ENCODE assay signal across 14 cellular contexts in the genomic region with DNA sequence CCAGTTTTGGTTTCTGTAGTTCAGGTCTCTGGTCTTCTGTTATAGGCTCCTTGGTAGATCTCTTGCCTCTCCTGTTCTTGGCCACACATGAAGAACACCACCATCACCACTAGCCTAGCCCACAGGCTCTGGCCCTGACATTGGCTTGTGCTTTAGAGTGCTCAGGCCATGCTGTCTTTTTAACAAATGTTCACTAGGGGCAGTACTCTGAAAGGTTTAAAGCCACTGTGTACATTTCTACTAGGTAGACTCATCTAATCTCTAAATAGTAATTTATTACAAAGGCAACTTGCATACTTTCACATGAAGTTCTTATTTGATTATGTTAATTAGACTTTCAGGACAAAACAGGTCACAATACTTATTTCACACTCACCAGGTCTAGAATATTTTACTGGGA. TPM values are rescaled to one million over a fixed set of nuclear protein-coding genes. Genes with fewer than 3 reads are reported as not detected.
DNase-seq lines count a peak whose midpoint lies in the region; ATAC-seq, FAIRE-seq and TF ChIP-seq lines count a peak whose summit lies in the region.
"Had no signal": no experiment of that assay in that cellular context is flagged by ENCODE, and none has a peak within 500 bp of the region (broad histone marks: within the 10 kb centered on the region; RNA-seq: fewer than 3 reads in every experiment).

No MANE protein-coding gene starts in this region.

- no peak overlapping the region for H3K9ac ChIP-seq in HepG2 (ENCODE audit: insufficient read depth, low read depth, low read length)

- CTCF ChIA-PET in HepG2 (lab: Yijun Ruan, JAX; ENCODE audit: low intra/inter-chr PET ratio, low total read pairs): no interaction called here

- H3K4me1 ChIP-seq in HepG2 (ENCODE audit: insufficient read depth, low read length) (no peaks in the 10 kb centered on the region), testis (peaks cover 3% of the 10 kb centered on the region)

- H3K4me3 ChIP-seq in GM06990 (replicated peaks; ENCODE audit: low read depth, low read length) (no peak overlapping the region), HepG2 (replicated peaks in 1 of 3; ENCODE audit: insufficient read depth in 1 of 3, low read depth in 2 of 3, low read length in 3 of 3) (no peak overlapping the region), testis (no peak overlapping the region)

- POLR2A ChIA-PET in HepG2 (lab: Yijun Ruan, JAX): no interaction called here

- H3K36me3 ChIP-seq in GM06990 (ENCODE audit: control insufficient read depth, insufficient read depth, low read length) (no peaks in the 10 kb centered on the region), HepG2 (replicated peaks in 1 of 2; ENCODE audit: control insufficient read depth in 1 of 2, insufficient read depth in 2 of 2, low read length in 2 of 2) (no peaks in the 10 kb centered on the region), testis (ENCODE audit: low read depth, missing control alignments) (no peaks in the 10 kb centered on the region)

- H2AFZ ChIP-seq in HepG2 (ENCODE audit: low read length): no peak overlapping the region

- FAIRE-seq in HepG2 (lab: Jason Lieb, UNC): no peak
- FAIRE-seq: G401.6 had no signal

- no TSS peak for BruUV-seq in HepG2 (replicated peaks; lab: Mats Ljungman, UMichigan)

- peak; percentile 27 for TF ChIP-seq CTCF in GM06990 (IDR thresholded peaks at IDR 0.05; ENCODE audit: insufficient read depth, low read length, poor library complexity, severe bottlenecking)
- no peak for TF ChIP-seq CTCF in HepG2 (CRISPR knock-in tag; IDR thresholded peaks at IDR 0.05)
- peak in 1 of 3 experiments; percentile 18 for TF ChIP-seq CTCF in testis (IDR thresholded peaks at IDR 0.05)

- no peak for TF ChIP-seq RAD21 in HepG2 (CRISPR knock-in tag; IDR thresholded peaks at IDR 0.05)

- no peak for TF ChIP-seq POLR2A in HepG2 (IDR thresholded peaks at IDR 0.05; ENCODE audit: insufficient read depth in 1 of 2, low read depth in 2 of 2, low read length in 2 of 2)
- TF ChIP-seq POLR2A in testis (IDR thresholded peaks at IDR 0.05): no peak

- intact Hi-C loops in HepG2 (cut with micrococcal nuclease; ENCODE audit: unreplicated experiment) (no loop called here), testis (cut with DNase I; ENCODE audit: low total_unique reads) (no loop called here)

- no peaks in the 10 kb centered on the region; the same call in 1 of the 2 replicates for H3K27me3 ChIP-seq in GM06990 (replicated peaks; ENCODE audit: control insufficient read depth, insufficient read depth, low read length)
- no peaks in the 10 kb centered on the region for H3K27me3 ChIP-seq in HepG2 (ENCODE audit: control insufficient read depth in 1 of 2, insufficient read depth in 2 of 2, low read length in 2 of 2)
- no peaks in the 10 kb centered on the region for H3K27me3 ChIP-seq in testis

- H3K9me3 ChIP-seq in HepG2 (ENCODE audit: low read length): no peaks in the 10 kb centered on the region
- H3K9me3 ChIP-seq in testis: no peaks in the 10 kb centered on the region

- H4K20me1 ChIP-seq in HepG2 (ENCODE audit: insufficient read depth, low read length): no peaks in the 10 kb centered on the region

- no peak overlapping the region for H3K4me2 ChIP-seq in HepG2 (ENCODE audit: low read depth, low read length)

- no peak for TF ChIP-seq EP300 in HepG2 (IDR thresholded peaks at IDR 0.05; ENCODE audit: low read depth in 2 of 2, low read length in 2 of 2)
- TF ChIP-seq EP300 in HepG2 (CRISPR knock-in tag; IDR thresholded peaks at IDR 0.05; ENCODE audit: borderline replicate concordance): no peak

- H3K79me2 ChIP-seq in HepG2 (ENCODE audit: insufficient read depth, low read length): no peaks in the 10 kb centered on the region

- ATAC-seq in SK-N-SH treated with all-trans-retinoic acid at 6 μM for 48 hours: peak; percentile 76
- ATAC-seq in HepG2: peak; percentile 90

- DNase-seq in GM06990 (ENCODE audit: extremely low read depth, insufficient read length): no peak
- peak; percentile 17 for DNase-seq in H4 (ENCODE audit: low spot score)
- DNase-seq in HepG2 (ENCODE audit: low spot score): no peak
- DNase-seq in NCI-H1048 (lab: John Stamatoyannopoulos, UW): no peak
- DNase-seq in NCI-H1694 (lab: John Stamatoyannopoulos, UW): no peak
- DNase-seq in testis: no peak
- no peak for DNase-seq in NCI-H510A treated with DMSO at 0.1 percent for 48 hours (lab: John Stamatoyannopoulos, UW)
- DNase-seq: activated T-cell treated with anti-CD3 and anti-CD28 coated beads, Interleukin-2, amount 50 U/mL, for 48 hours; GOT3; NCI-H345; retina had no signal

- in situ Hi-C loops in HepG2 (cut with HindIII; ENCODE audit: extremely low pct_ligation_motif_present, low pct_unique_long_range_greater_than_20kb): no loop called here

- no peak overlapping the region for H3K27ac ChIP-seq in HepG2 (ENCODE audit: extremely low read length, insufficient read depth, low read length)
- no peak overlapping the region for H3K27ac ChIP-seq in testis

TF ChIP-seq in SK-N-SH treated with all-trans-retinoic acid at 6 μM for 48 hours, 23 proteins besides CTCF, POLR2A, EP300 and RAD21 (continues in another document):
- TF ChIP-seq ZFP3 (CRISPR knock-in tag; IDR thresholded peaks at IDR 0.05) (no peak), RARB (CRISPR knock-in tag; IDR thresholded peaks at IDR 0.05) (no peak), ESRRG (CRISPR knock-in tag; IDR thresholded peaks at IDR 0.05) (no peak), GLIS3 (CRISPR knock-in tag; IDR thresholded peaks at IDR 0.05) (no peak), TCF4 (CRISPR knock-in tag; IDR thresholded peaks at IDR 0.05; ENCODE audit: borderline replicate concordance) (no peak), ZNF8 (CRISPR knock-in tag; IDR thresholded peaks at IDR 0.05) (no peak)

TF ChIP-seq in HepG2, 621 proteins besides CTCF, POLR2A, EP300 and RAD21 (continues in another document):
- TF ChIP-seq FOXM1 (CRISPR knock-in tag; IDR thresholded peaks at IDR 0.05) (no peak), ZNF296 (CRISPR knock-in tag; conservative IDR thresholded peaks at IDR 0.05) (no peak), WIZ (CRISPR knock-in tag; IDR thresholded peaks at IDR 0.05) (no peak), ZBTB42 (CRISPR knock-in tag; IDR thresholded peaks at IDR 0.05) (no peak), HMGA1 (CRISPR knock-in tag; conservative IDR thresholded peaks at IDR 0.05) (no peak)

RNA-seq across cellular contexts. Expression of gene PDE6H, which starts 38.3 kb away (rescaled TPM):
- not detected in 2 replicates for total RNA-seq in H4 (2014; rRNA removed; shearing (Covaris generic))
- total RNA-seq in HepG2 (2016; rRNA removed; fragmentation: Illumina TruSeq; extraction: Trizol) (not detected in 2 replicates), testis (not detected)
- not detected in 2 replicates for total RNA-seq in HepG2 (2016; cell fraction: cytosol; rRNA removed; fragmentation: Illumina TruSeq; extraction: Trizol; ENCODE audit: low read depth)
- not detected in 2 replicates for total RNA-seq in HepG2 (2016; cell fraction: insoluble cytoplasmic fraction; rRNA removed; fragmentation: Illumina TruSeq; extraction: Trizol)
- total RNA-seq in HepG2 (2016; cell fraction: membrane; rRNA removed; fragmentation: Illumina TruSeq; extraction: Trizol): not detected in 2 replicates
- total RNA-seq in HepG2 (2016; cell fraction: nucleus; rRNA removed; fragmentation: Illumina TruSeq; extraction: Trizol): not detected in 2 replicates
- polyA plus RNA-seq in HepG2 (2011; rRNA removed) (not detected in 2 replicates), testis (ENCODE audit: insufficient read depth, low read depth, low replicate concordance) (not detected)
- not detected in 2 replicates for polyA plus RNA-seq in HepG2 (2011; cell fraction: cytosol; rRNA removed)
- not detected in 2 replicates for polyA plus RNA-seq in HepG2 (2011; cell fraction: nucleus; rRNA removed)
- polyA plus RNA-seq in HepG2 (2012): not detected in 2 replicates
- not detected in 2 replicates for polyA plus RNA-seq in HepG2 (2016; cell fraction: cytosol; fragmentation: Illumina TruSeq; extraction: Trizol; ENCODE audit: low read depth)
- polyA plus RNA-seq in HepG2 (2016; cell fraction: insoluble cytoplasmic fraction; fragmentation: Illumina TruSeq; extraction: Trizol; ENCODE audit: low read depth): not detected in 2 replicates
- not detected in 2 replicates for polyA plus RNA-seq in HepG2 (2016; cell fraction: membrane; fragmentation: Illumina TruSeq; extraction: Trizol; ENCODE audit: low read depth)
- polyA plus RNA-seq in HepG2 (2016; cell fraction: nucleus; fragmentation: Illumina TruSeq; extraction: Trizol; ENCODE audit: insufficient read depth, low read depth): not detected in 2 replicates
- polyA minus RNA-seq in HepG2 (2011; rRNA and poly(A)+ RNA removed; ENCODE audit: low replicate concordance): not detected in 2 replicates
- not detected in 2 replicates for polyA minus RNA-seq in HepG2 (2011; cell fraction: cytosol; rRNA and poly(A)+ RNA removed)
- polyA minus RNA-seq in HepG2 (2011; cell fraction: nucleus; rRNA and poly(A)+ RNA removed): not detected in 2 replicates
- total RNA-seq: T-helper 2 cell treated with Interferon-gamma antibody and Interleukin-4, amounts not matched to agents 100 ng/mL and 5 ng/mL, for 36 hours had no signal

RNA-seq across cellular contexts. Expression of gene ARHGDIB, which starts 49.8 kb away (rescaled TPM):
- 5.8 and 15.1 TPM in 2 replicates for total RNA-seq in H4 (2014; rRNA removed; shearing (Covaris generic))
- total RNA-seq in HepG2 (2016; rRNA removed; fragmentation: Illumina TruSeq; extraction: Trizol) (0.11 and 0.28 TPM in 2 replicates), testis (10 to 100 TPM; 20.2 to 28.4 TPM)
- not detected in 2 replicates for total RNA-seq in HepG2 (2016; cell fraction: cytosol; rRNA removed; fragmentation: Illumina TruSeq; extraction: Trizol; ENCODE audit: low read depth)
- total RNA-seq in HepG2 (2016; cell fraction: insoluble cytoplasmic fraction; rRNA removed; fragmentation: Illumina TruSeq; extraction: Trizol): 0.30 and 0.48 TPM in 2 replicates
- 0.17 TPM in 1 of 2 replicates, not detected in the other for total RNA-seq in HepG2 (2016; cell fraction: membrane; rRNA removed; fragmentation: Illumina TruSeq; extraction: Trizol)
- total RNA-seq in HepG2 (2016; cell fraction: nucleus; rRNA removed; fragmentation: Illumina TruSeq; extraction: Trizol): not detected in 2 replicates
- polyA plus RNA-seq in HepG2 (2011; rRNA removed) (0.87 and 0.88 TPM in 2 replicates), testis (ENCODE audit: insufficient read depth, low read depth, low replicate concordance) (66.3 TPM)
- polyA plus RNA-seq in HepG2 (2011; cell fraction: cytosol; rRNA removed): 0.55 and 1.0 TPM in 2 replicates
- polyA plus RNA-seq in HepG2 (2011; cell fraction: nucleus; rRNA removed): 0.52 and 0.53 TPM in 2 replicates
- polyA plus RNA-seq in HepG2 (2012): 0.36 TPM in 1 of 2 replicates, not detected in the other
- not detected in 2 replicates for polyA plus RNA-seq in HepG2 (2016; cell fraction: cytosol; fragmentation: Illumina TruSeq; extraction: Trizol; ENCODE audit: low read depth)
- 0.28 and 0.43 TPM in 2 replicates for polyA plus RNA-seq in HepG2 (2016; cell fraction: insoluble cytoplasmic fraction; fragmentation: Illumina TruSeq; extraction: Trizol; ENCODE audit: low read depth)
- 0.27 and 0.32 TPM in 2 replicates for polyA plus RNA-seq in HepG2 (2016; cell fraction: membrane; fragmentation: Illumina TruSeq; extraction: Trizol; ENCODE audit: low read depth)
- polyA plus RNA-seq in HepG2 (2016; cell fraction: nucleus; fragmentation: Illumina TruSeq; extraction: Trizol; ENCODE audit: insufficient read depth, low read depth): 0.47 TPM in 1 of 2 replicates, not detected in the other
- 4.0 and 4.8 TPM in 2 replicates for polyA minus RNA-seq in HepG2 (2011; rRNA and poly(A)+ RNA removed; ENCODE audit: low replicate concordance)
- polyA minus RNA-seq in HepG2 (2011; cell fraction: cytosol; rRNA and poly(A)+ RNA removed): not detected in 2 replicates
- 0.62 TPM in 1 of 2 replicates, not detected in the other for polyA minus RNA-seq in HepG2 (2011; cell fraction: nucleus; rRNA and poly(A)+ RNA removed)
